8 cellular contexts compared by ENCODE assay signal in the genomic region with DNA sequence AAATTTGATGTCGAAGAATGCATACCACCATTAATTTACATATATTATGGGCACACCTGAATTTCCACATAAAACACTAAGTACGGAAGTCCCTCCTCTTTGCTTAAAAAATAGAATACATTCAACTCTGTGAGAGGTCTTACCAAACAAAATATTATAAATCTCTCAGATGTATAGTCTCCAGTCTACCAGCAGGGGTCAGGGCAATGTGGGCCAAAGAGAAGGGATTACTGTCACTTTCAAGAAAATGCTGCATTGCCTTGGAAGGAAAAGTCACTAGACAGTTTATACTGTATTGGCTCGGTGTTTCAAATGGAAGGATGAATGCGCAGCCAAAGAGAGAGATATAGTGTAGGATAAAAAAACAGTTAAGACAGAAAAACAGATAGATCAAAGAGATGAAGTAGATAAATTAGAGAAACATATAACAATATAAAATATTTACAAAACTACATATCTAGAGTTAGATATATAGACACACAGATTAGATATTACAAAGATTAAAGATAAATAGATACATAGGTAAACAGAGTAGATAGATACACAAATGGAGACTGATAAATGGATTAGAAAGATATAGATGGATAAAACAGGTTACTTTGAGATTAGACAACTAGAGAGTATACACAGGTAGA.
DNase-seq lines count a peak whose midpoint lies in the region; ATAC-seq and TF ChIP-seq lines count a peak whose summit lies in the region.

No MANE protein-coding gene starts in this region.

- DNase-seq in DMS 273 (lab: John Stamatoyannopoulos, UW; ENCODE audit: unreplicated experiment) (peak; percentile 54), DMS 273 treated with DMSO at 0.1 percent for 48 hours (lab: John Stamatoyannopoulos, UW) (no peak), KBM-7 (peak; percentile 27), RPMI8226 (peak; percentile 47), astrocyte of the cerebellum (ENCODE audit: low read depth) (peak; percentile 44), inferior parietal cortex (ENCODE audit: extremely low spot score) (peak; percentile 73)
- peak; percentile 10 to 34 for DNase-seq in stimulated activated CD4-positive, alpha-beta T cell treated with anti-CD3 and anti-CD28 coated beads, Interleukin-4, amount 100 ng/mL, for 48 hours (ENCODE audit: low read depth in 2 of 2)

- TF ChIP-seq CTCF in astrocyte of the cerebellum (IDR thresholded peaks at IDR 0.05; ENCODE audit: low read depth, low read length, missing control alignments), result peak; percentile 90

- in situ Hi-C loops in KBM-7 (cut with MboI; ENCODE audit: low pct_unique_long_range_greater_than_20kb, low sequenced_read_pairs) (no loop called here), astrocyte of the cerebellum (cut with HindIII; ENCODE audit: low sequenced_read_pairs) (no loop called here)

- ATAC-seq in GM21447 (IDR thresholded peaks at IDR 0.05; ENCODE audit: unreplicated experiment), result peak; percentile 92

- H3K4me3 ChIP-seq in astrocyte of the cerebellum (ENCODE audit: low read depth, low read length), result no peak overlapping the region
